10 cellular contexts compared by ENCODE assay signal in genomic region chr15:74428442-74428787, GRCh38. TPM values are rescaled to one million over a fixed set of nuclear protein-coding genes. Genes with fewer than 3 reads are reported as not detected.
DNase-seq lines count a peak whose midpoint lies in the region; ATAC-seq and TF ChIP-seq lines count a peak whose summit lies in the region.
"Had no signal": no experiment of that assay in that cellular context is flagged by ENCODE, and none has a peak within 500 bp of the region (broad histone marks: within the 10 kb centered on the region; RNA-seq: fewer than 3 reads in every experiment).

No MANE protein-coding gene starts in this region.

- H3K9me3 Mint-ChIP-seq in CD8-positive, alpha-beta memory T cell: no peaks in the 10 kb centered on the region

- 96% methylated on average over 3 of the region's 5 CpGs for WGBS in SK-N-SH (ENCODE audit: low lambda C conversion rate)

- H4K20me1 ChIP-seq in SK-N-SH (ENCODE audit: insufficient read depth): no peaks in the 10 kb centered on the region

- no peak overlapping the region for H2AFZ ChIP-seq in SK-N-SH (ENCODE audit: low read depth)

- H3K36me3 ChIP-seq in CD8-positive, alpha-beta memory T cell (ENCODE audit: insufficient read depth, low read length): no peaks in the 10 kb centered on the region
- H3K36me3 ChIP-seq in lower lobe of right lung: no peaks in the 10 kb centered on the region
- no peaks in the 10 kb centered on the region for H3K36me3 ChIP-seq in SK-N-SH (replicated peaks in 1 of 2; ENCODE audit: control insufficient read depth in 1 of 2, insufficient read depth in 2 of 2, low read length in 1 of 2)

- POLR2A ChIA-PET in CD8-positive, alpha-beta memory T cell (lab: Charles Lee): no interaction called here
- POLR2A ChIA-PET in RWPE1 (lab: Yijun Ruan, JAX; ENCODE audit: low non-redundant PET): no interaction called here
- POLR2A ChIA-PET in SK-N-SH (lab: Yijun Ruan, JAX): no interaction called here

- no peaks in the 10 kb centered on the region for H3F3A ChIP-seq in SK-N-SH (replicated peaks; ENCODE audit: insufficient read depth)

- H3K4me3 Mint-ChIP-seq in CD8-positive, alpha-beta memory T cell: no peak overlapping the region

- H3K36me3 Mint-ChIP-seq in CD8-positive, alpha-beta memory T cell: peaks cover 0 to 6% (median 2%) of the 10 kb centered on the region in 3 donors

- H3K4me2 ChIP-seq in SK-N-SH: no peak overlapping the region

- TF ChIP-seq EP300 in SK-N-SH (IDR thresholded peaks at IDR 0.05; ENCODE audit: borderline replicate concordance in 1 of 2, low read depth in 1 of 2, low read length in 1 of 2): no peak

- intact Hi-C loops in lower lobe of right lung (cut with DNase I): no loop called here

- no peaks in the 10 kb centered on the region for H3K9me3 ChIP-seq in CD8-positive, alpha-beta memory T cell (ENCODE audit: low read length)
- H3K9me3 ChIP-seq in lower lobe of right lung: no peaks in the 10 kb centered on the region
- H3K9me3 ChIP-seq in SK-N-SH: no peaks in the 10 kb centered on the region

- H3K9ac ChIP-seq in SK-N-SH: no peak overlapping the region

- H3K27me3 ChIP-seq in CD8-positive, alpha-beta memory T cell (ENCODE audit: insufficient read depth, low read length, poor library complexity, severe bottlenecking): no peaks in the 10 kb centered on the region
- H3K27me3 ChIP-seq in lower lobe of right lung (ENCODE audit: low read depth): peaks cover 12% of the 10 kb centered on the region
- H3K27me3 ChIP-seq in SK-N-SH (ENCODE audit: insufficient read depth): 0 out of 2 replicates have a peak, but pooled peaks cover 4% of the 10 kb centered on the region

- in situ Hi-C loops in GM18951 (cut with MboI; ENCODE audit: low sequenced_read_pairs, unreplicated experiment): no loop called here

- no peaks in the 10 kb centered on the region for H3K9me2 ChIP-seq in SK-N-SH

- peak; percentile 3 to 16 for ATAC-seq in lower lobe of right lung

- CTCF ChIA-PET in CD8-positive, alpha-beta memory T cell (lab: Charles Lee): interaction anchor here (1.1 to 8.1 kb wide), 3 partner anchors 11 to 45 kb away, joined by 3 to 72 read pairs (median 3); no protein-coding TSS in a partner anchor
- CTCF ChIA-PET in RWPE1 (lab: Yijun Ruan, JAX) (interaction anchor here (0.6 to 1.6 kb wide), 3 partner anchors 11 to 97 kb away, joined by 3 to 6 read pairs (median 4); no protein-coding TSS in a partner anchor), SK-N-SH (lab: Yijun Ruan, JAX) (interaction anchor here (1.2 to 36.5 kb wide), 2 partner anchors 10 to 51 kb away, joined by 6 to 779 read pairs; partner anchors contain the start of gene CYP11A1)

- no peak for TF ChIP-seq RAD21 in SK-N-SH (IDR thresholded peaks at IDR 0.05; ENCODE audit: low read length)

- no peak for DNase-seq in CD8-positive, alpha-beta memory T cell
- no peak for DNase-seq in RWPE1 (ENCODE audit: low spot score)
- DNase-seq in lower lobe of right lung: no peak
- DNase-seq in NOMO-1 treated with dmso at 0.1 percent for 144 hours (lab: John Stamatoyannopoulos, UW; ENCODE audit: unreplicated experiment): no peak
- DNase-seq in activated CD4-positive, CD25-positive, alpha-beta regulatory T cell treated with anti-CD3 and anti-CD28 coated beads, Interleukin-2, amount 50 U/mL, for 72 hours: no peak
- no peak for DNase-seq in SK-N-SH
- no peak for DNase-seq in NCI-H510A treated with DMSO at 0.1 percent for 48 hours (lab: John Stamatoyannopoulos, UW)
- DNase-seq: NCI-H187 treated with DMSO at 0.1 percent for 48 hours, SW 1271 had no signal

- H3K27ac Mint-ChIP-seq in CD8-positive, alpha-beta memory T cell: peak overlapping the region in 5 of 8 donors; percentile 19 to 85 (median 69)

- no peaks in the 10 kb centered on the region for H3K79me2 ChIP-seq in SK-N-SH (ENCODE audit: insufficient read depth)

- no peak overlapping the region for H3K4me3 ChIP-seq in CD8-positive, alpha-beta memory T cell (ENCODE audit: low read length)
- H3K4me3 ChIP-seq in lower lobe of right lung (no peak overlapping the region), SK-N-SH (ENCODE audit: low read depth in 2 of 2, low read length in 1 of 2) (no peak overlapping the region)

- H3K27ac ChIP-seq in CD8-positive, alpha-beta memory T cell (ENCODE audit: low read depth, low read length): no peak overlapping the region
- H3K27ac ChIP-seq in RWPE1 (peak overlapping the region; percentile 9; the same call in 1 of the 2 replicates), lower lobe of right lung (no peak overlapping the region), SK-N-SH (ENCODE audit: low read depth in 2 of 2, low read length in 1 of 2) (no peak overlapping the region)

- H3K4me1 ChIP-seq in CD8-positive, alpha-beta memory T cell (ENCODE audit: insufficient read depth, low read length): peaks cover 7% of the 10 kb centered on the region
- H3K4me1 ChIP-seq in lower lobe of right lung (peaks cover 20% of the 10 kb centered on the region), SK-N-SH (ENCODE audit: control insufficient read depth in 1 of 2, insufficient read depth in 2 of 2, low read depth in 1 of 2, low read length in 1 of 2) (peaks cover 4 to 5% of the 10 kb centered on the region in 2 experiments; a peak in 3 of 4 replicates)

- H3K4me1 Mint-ChIP-seq in CD8-positive, alpha-beta memory T cell: peaks cover 59 to 87% (median 59%) of the 10 kb centered on the region in 3 donors

- peak; percentile 45 for TF ChIP-seq POLR2A in GM18951 (IDR thresholded peaks at IDR 0.05; ENCODE audit: extremely low read depth, insufficient read depth, insufficient read length)

- no peak for TF ChIP-seq CTCF in RWPE1 (conservative IDR thresholded peaks at IDR 0.05; ENCODE audit: low read depth)
- no peak for TF ChIP-seq CTCF in lower lobe of right lung (IDR thresholded peaks at IDR 0.05)
- no peak for TF ChIP-seq CTCF in SK-N-SH (IDR thresholded peaks at IDR 0.05)

- peaks cover 0 to 1% of the 10 kb centered on the region in 2 donors for H3K27me3 Mint-ChIP-seq in CD8-positive, alpha-beta memory T cell

TF ChIP-seq in SK-N-SH, 30 proteins besides CTCF, POLR2A, EP300 and RAD21:
- TF ChIP-seq RCOR1 (IDR thresholded peaks at IDR 0.05; ENCODE audit: low read length): no peak
- no peak for TF ChIP-seq SIN3A (IDR thresholded peaks at IDR 0.05; ENCODE audit: borderline replicate concordance, low read depth, low read length)
- TF ChIP-seq, protein P1, sequence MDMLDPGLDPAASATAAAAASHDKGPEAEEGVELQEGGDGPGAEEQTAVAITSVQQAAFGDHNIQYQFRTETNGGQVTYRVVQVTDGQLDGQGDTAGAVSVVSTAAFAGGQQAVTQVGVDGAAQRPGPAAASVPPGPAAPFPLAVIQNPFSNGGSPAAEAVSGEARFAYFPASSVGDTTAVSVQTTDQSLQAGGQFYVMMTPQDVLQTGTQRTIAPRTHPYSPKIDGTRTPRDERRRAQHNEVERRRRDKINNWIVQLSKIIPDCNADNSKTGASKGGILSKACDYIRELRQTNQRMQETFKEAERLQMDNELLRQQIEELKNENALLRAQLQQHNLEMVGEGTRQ (IDR thresholded peaks at IDR 0.05; ENCODE audit: borderline replicate concordance, low read depth, low read length): no peak
TF ChIP-seq in SK-N-SH: peak in this region for 0.

RNA-seq across cellular contexts. Expression of gene SEMA7A, which starts 5.3 kb away (rescaled TPM):
- 10 to 100 TPM; 71.2 to 72.5 TPM for total RNA-seq in CD8-positive, alpha-beta memory T cell
- polyA plus RNA-seq in CD8-positive, alpha-beta memory T cell: 1.9 TPM
- total RNA-seq in lower lobe of right lung: 4.6 TPM
- 0.80 and 1.3 TPM in 2 replicates for polyA plus RNA-seq in SK-N-SH (2012; rRNA removed)
- 0.50 and 0.92 TPM in 2 replicates for polyA plus RNA-seq in SK-N-SH (2012; cell fraction: cytosol; rRNA removed)
- 1.1 and 1.3 TPM in 2 replicates for polyA plus RNA-seq in SK-N-SH (2012; cell fraction: nucleus; rRNA removed)

RNA-seq across cellular contexts. Expression of gene UBL7, which starts 32.5 kb away (rescaled TPM):
- 10 to 100 TPM; 64.9 to 67.7 TPM for total RNA-seq in CD8-positive, alpha-beta memory T cell
- polyA plus RNA-seq in CD8-positive, alpha-beta memory T cell: 101 TPM
- total RNA-seq in lower lobe of right lung: 40.2 TPM
- polyA plus RNA-seq in SK-N-SH (2012; rRNA removed): 81.1 and 89.7 TPM in 2 replicates
- polyA plus RNA-seq in SK-N-SH (2012; cell fraction: cytosol; rRNA removed): 60.5 and 70.6 TPM in 2 replicates
- polyA plus RNA-seq in SK-N-SH (2012; cell fraction: nucleus; rRNA removed): 33.2 and 36.5 TPM in 2 replicates

Comparison
In these comparisons a context has a peak if more than half of its experiments do, and no peak if none do; other contexts are left out.
1. RNA of gene SEMA7A, which starts 5.3 kb away (total RNA-seq): 71.2 to 72.5 TPM in CD8-positive, alpha-beta memory T cell; 4.6 TPM in lower lobe of right lung (single experiment); every median in the first group is over 10 times any median in the second.